30 cellular contexts compared by ENCODE assay signal in the genomic region with DNA sequence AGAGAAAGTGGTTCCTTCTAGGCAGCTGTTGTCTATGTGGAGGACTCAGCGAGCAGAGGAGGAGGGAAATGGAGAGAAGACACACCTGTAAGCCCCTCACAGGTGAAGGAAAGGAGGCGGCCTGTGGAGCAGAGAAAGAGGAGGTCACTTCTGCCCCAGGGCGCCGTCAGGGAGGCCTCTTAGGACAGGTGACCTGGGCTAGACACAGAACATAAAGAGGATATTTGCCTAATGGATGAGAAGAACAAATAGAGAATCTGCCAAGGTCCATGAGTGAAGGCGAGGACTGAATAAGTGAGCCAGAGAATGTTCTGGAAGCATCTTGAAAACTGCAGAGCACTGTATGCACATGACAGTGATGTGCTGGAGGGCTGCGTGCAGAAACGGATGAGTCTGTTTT. TPM values are rescaled to one million over a fixed set of nuclear protein-coding genes. Genes with fewer than 3 reads are reported as not detected.
"Had no signal": no experiment of that assay in that cellular context is flagged by ENCODE, and none has a peak within 500 bp of the region (broad histone marks: within the 10 kb centered on the region; RNA-seq: fewer than 3 reads in every experiment).

No MANE protein-coding gene starts in this region.

- H3K36me3 Mint-ChIP-seq: activated naive CD8-positive, alpha-beta T cell treated with anti-CD3 and anti-CD28 coated beads for 36 hours; T-cell had no signal

- H3K4me3 ChIP-seq: adrenal gland, body of pancreas, cardiac muscle cell, colonic mucosa, pancreas, psoas muscle, smooth muscle cell, suprapubic skin, tibial artery, upper lobe of right lung had no signal

- H3K27ac ChIP-seq: adrenal gland, body of pancreas, cardiac muscle cell, colonic mucosa, pancreas, psoas muscle, suprapubic skin, tibial artery, upper lobe of right lung, WERI-Rb-1 had no signal

- H3K9me3 ChIP-seq: adrenal gland, body of pancreas, colonic mucosa, pancreas, psoas muscle, suprapubic skin, tibial artery, upper lobe of right lung had no signal

- DNase-seq: activated CD4-positive, alpha-beta T cell treated with anti-CD3 and anti-CD28 coated beads for 48 hours; activated naive CD4-positive, alpha-beta T cell treated with anti-CD3 and anti-CD28 coated beads for 36 hours; activated naive CD8-positive, alpha-beta T cell treated with anti-CD3 and anti-CD28 coated beads for 36 hours; adrenal gland; body of pancreas; cerebellar nuclear complex; colonic mucosa; effector memory CD4-positive, alpha-beta T cell; islet precursor cell; left ventricle myocardium superior; mammary epithelial cell; nucleus accumbens; pancreas; psoas muscle; stimulated activated CD4-positive, alpha-beta T cell treated with anti-CD3 and anti-CD28 coated beads, Interleukin-15, amount 100 ng/mL, for 24 hours; stimulated activated CD4-positive, alpha-beta T cell treated with anti-CD3 and anti-CD28 coated beads, Interleukin-2, amount 100 ng/mL, for 24 hours; stimulated activated naive B cell treated with anti-CD40 and anti-IgM and Interleukin-4, amounts not matched to agents 10 μg/mL and 1 μg/mL and 100 μg/mL, for 72 hours; T-cell; T-helper 9 cell; tibial artery; WERI-Rb-1 had no signal

- H3K36me3 ChIP-seq: adrenal gland, cardiac muscle cell, colonic mucosa, pancreas, suprapubic skin, tibial artery, upper lobe of right lung, WERI-Rb-1 had no signal

- H3K27ac Mint-ChIP-seq: activated naive CD4-positive, alpha-beta T cell treated with anti-CD3 and anti-CD28 coated beads for 36 hours; activated naive CD8-positive, alpha-beta T cell treated with anti-CD3 and anti-CD28 coated beads for 36 hours; nephron; stimulated activated naive B cell treated with anti-CD40 and anti-IgM and Interleukin-4, amounts not matched to agents 10 μg/mL and 1 μg/mL and 100 μg/mL, for 72 hours; T-cell had no signal

- H3K4me2 ChIP-seq: smooth muscle cell had no signal

- H3K4me3 Mint-ChIP-seq: activated CD4-positive, alpha-beta memory T cell treated with anti-CD3 and anti-CD28 coated beads, Interleukin-2, amount 10 ng/mL, durations not matched to agents 7 days and 5 days; activated naive CD4-positive, alpha-beta T cell treated with anti-CD3 and anti-CD28 coated beads for 36 hours; activated naive CD8-positive, alpha-beta T cell treated with anti-CD3 and anti-CD28 coated beads for 36 hours; stimulated activated naive B cell treated with anti-CD40 and anti-IgM and Interleukin-4, amounts not matched to agents 10 μg/mL and 1 μg/mL and 100 μg/mL, for 72 hours had no signal

- FAIRE-seq: frontal cortex, pancreas, TTC549 had no signal

- ATAC-seq: body of pancreas, pancreas, T-cell, upper lobe of right lung had no signal

- H3K9me3 Mint-ChIP-seq: activated CD4-positive, alpha-beta memory T cell treated with anti-CD3 and anti-CD28 coated beads, Interleukin-2, amount 10 ng/mL, durations not matched to agents 7 days and 5 days; activated naive CD4-positive, alpha-beta T cell treated with anti-CD3 and anti-CD28 coated beads for 36 hours; activated naive CD8-positive, alpha-beta T cell treated with anti-CD3 and anti-CD28 coated beads for 36 hours; nephron; stimulated activated naive B cell treated with anti-CD40 and anti-IgM and Interleukin-4, amounts not matched to agents 10 μg/mL and 1 μg/mL and 100 μg/mL, for 72 hours; T-cell had no signal

- H3K4me1 ChIP-seq: colonic mucosa, psoas muscle, upper lobe of right lung had no signal

RNA-seq across cellular contexts. Expression of a gene that starts 2.2 kb away (rescaled TPM):
- total RNA-seq: activated naive CD4-positive, alpha-beta T cell treated with anti-CD3 and anti-CD28 coated beads for 36 hours; epithelial cell of proximal tubule; mammary epithelial cell had no signal
- polyA plus RNA-seq: mammary epithelial cell had no signal
